ENCODE assay signal across 1 cellular context in genomic region chr1:156828414-156829085, GRCh38.
TF ChIP-seq lines count a peak whose summit lies in the region.

No MANE protein-coding gene starts in this region.

TF ChIP-seq in endothelial cell of umbilical vein, 7 proteins besides CTCF, POLR2A, EP300 and RAD21:
- TF ChIP-seq JUN (IDR thresholded peaks at IDR 0.05; ENCODE audit: borderline replicate concordance, insufficient read depth, insufficient read length, low read depth) (peak; percentile 14), MAX (IDR thresholded peaks at IDR 0.05; ENCODE audit: insufficient read depth, insufficient read length) (no peak)
